18 cellular contexts compared by ENCODE assay signal in the genomic region with DNA sequence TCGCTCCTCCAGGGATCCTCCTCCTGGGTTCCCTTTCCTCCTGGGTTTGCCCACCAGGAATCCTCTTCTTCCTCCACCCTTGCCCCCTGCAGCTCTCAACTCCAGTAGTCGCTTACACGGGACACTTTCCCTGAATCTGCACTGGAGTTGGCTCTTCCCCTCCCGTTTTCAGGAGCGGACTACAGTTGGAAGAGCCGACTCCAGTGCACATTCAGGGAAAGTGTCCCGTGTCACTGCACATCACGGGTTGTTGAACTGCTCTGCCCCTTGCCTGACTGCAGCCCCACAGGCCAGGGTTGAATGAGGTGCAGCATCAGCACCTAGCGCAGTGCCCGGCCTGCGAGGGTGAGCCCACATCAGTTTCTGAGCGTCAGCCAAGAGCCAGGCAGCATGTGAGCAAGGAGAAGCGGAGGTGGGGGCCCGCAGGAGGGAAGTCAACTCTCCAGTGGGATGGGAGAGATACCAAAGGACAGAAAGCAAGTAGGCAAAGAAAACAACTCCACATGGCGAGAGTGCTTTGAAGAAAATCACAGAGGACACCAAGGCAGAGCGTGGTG. TPM values are rescaled to one million over a fixed set of nuclear protein-coding genes. Genes with fewer than 3 reads are reported as not detected.
DNase-seq lines count a peak whose midpoint lies in the region; ATAC-seq and TF ChIP-seq lines count a peak whose summit lies in the region.
"Had no signal": no experiment of that assay in that cellular context is flagged by ENCODE, and none has a peak within 500 bp of the region (broad histone marks: within the 10 kb centered on the region; RNA-seq: fewer than 3 reads in every experiment).

No MANE protein-coding gene starts in this region.

- no peak overlapping the region for H4K91ac ChIP-seq in neuronal stem cell (ENCODE audit: low read depth, low read length, poor library complexity)

- no peak overlapping the region for H3K23ac ChIP-seq in neuronal stem cell (ENCODE audit: low read depth, low read length, poor library complexity)

- H3K4me1 ChIP-seq in left ventricle myocardium inferior (peaks cover 43% of the 10 kb centered on the region), neuronal stem cell (ENCODE audit: control insufficient read depth in 2 of 2, insufficient read depth in 1 of 2, low read depth in 1 of 2, low read length in 2 of 2) (peaks cover 0 to 17% of the 10 kb centered on the region in 2 donors)

- no peaks in the 10 kb centered on the region for H3K27me3 ChIP-seq in left ventricle myocardium inferior (ENCODE audit: low read depth)
- H3K27me3 ChIP-seq in neuronal stem cell (ENCODE audit: control insufficient read depth in 3 of 3, insufficient read depth in 3 of 3, low read depth in 1 of 3, low read length in 3 of 3), result no peaks in the 10 kb centered on the region

- no peak overlapping the region for H3K4ac ChIP-seq in neuronal stem cell (ENCODE audit: low read length)

- H3K27ac ChIP-seq in left ventricle myocardium inferior (replicated peaks) (peak overlapping the region; percentile 2), cingulate gyrus (ENCODE audit: low read depth, low read length) (peak overlapping the region; percentile 25), neuronal stem cell (replicated peaks; ENCODE audit: low read length) (no peak overlapping the region)

- H2AK5ac ChIP-seq in neuronal stem cell (ENCODE audit: low read depth, low read length), result no peak overlapping the region

- H2AFZ ChIP-seq in neuronal stem cell (ENCODE audit: low read length), result peak overlapping the region; percentile 25

- no CpG with 5 or more reads among the region's 16 CpGs for WGBS in neuronal stem cell (ENCODE audit: extremely low coverage in 2 of 2, insufficient read length in 2 of 2, insufficient replicate concordance in 1 of 2), 2 donors

- no peak overlapping the region for H4K8ac ChIP-seq in neuronal stem cell (ENCODE audit: low read depth, low read length)

- TF ChIP-seq CTCF in left ventricle myocardium inferior (IDR thresholded peaks at IDR 0.05; ENCODE audit: borderline replicate concordance), result no peak

- peak overlapping the region; percentile 25 for H2BK15ac ChIP-seq in neuronal stem cell (ENCODE audit: low read length)

- H3K4me3 ChIP-seq in left ventricle myocardium inferior, result no peak overlapping the region
- no peak overlapping the region for H3K4me3 ChIP-seq in neuronal stem cell (ENCODE audit: low read length in 2 of 2)

- H3K9ac ChIP-seq in neuronal stem cell (ENCODE audit: low read depth, low read length, poor library complexity), result no peak overlapping the region

- DNase-seq in left ventricle myocardium inferior, result peak; percentile 34
- no peak for DNase-seq in left cardiac atrium
- no peak for DNase-seq in neuronal stem cell (ENCODE audit: low spot score)
- DNase-seq in NCI-H524 (lab: John Stamatoyannopoulos, UW), result no peak
- DNase-seq in NCI-H2171 treated with DMSO at 0.1 percent for 48 hours (lab: John Stamatoyannopoulos, UW), result no peak
- DNase-seq in NCI-H187 treated with DMSO at 0.1 percent for 48 hours (lab: John Stamatoyannopoulos, UW), result no peak
- no peak for DNase-seq in DMS79 treated with DMSO at 0.1 percent for 48 hours (lab: John Stamatoyannopoulos, UW)
- DNase-seq: Caco-2, HCEC 1CT, Kasumi-1, NCI-H1105 treated with DMSO at 0.1 percent for 48 hours, NCI-H1694 treated with DMSO at 0.1 percent for 48 hours, NCI-H345, NCI-H526 treated with DMSO at 0.1 percent for 48 hours, SIG-M5 had no signal

- no peak overlapping the region for H3K4me2 ChIP-seq in neuronal stem cell (ENCODE audit: insufficient read depth, low read length, poor library complexity, severe bottlenecking)

- peak overlapping the region; percentile 67 for H3K18ac ChIP-seq in neuronal stem cell (ENCODE audit: low read length)

- H3K79me1 ChIP-seq in neuronal stem cell (ENCODE audit: low read depth, low read length), result no peaks in the 10 kb centered on the region

- no peak overlapping the region for H2BK120ac ChIP-seq in neuronal stem cell (ENCODE audit: low read depth, low read length)

- no peak overlapping the region for H2BK12ac ChIP-seq in neuronal stem cell (ENCODE audit: low read length)

- H3K36me3 ChIP-seq in left ventricle myocardium inferior (peaks cover 35% of the 10 kb centered on the region), neuronal stem cell (replicated peaks in 1 of 2; ENCODE audit: control insufficient read depth in 2 of 2, insufficient read depth in 2 of 2, low read length in 2 of 2) (no peaks in the 10 kb centered on the region)

- no peak overlapping the region for H3K14ac ChIP-seq in neuronal stem cell (ENCODE audit: low read length)

- no peaks in the 10 kb centered on the region for H3K9me3 ChIP-seq in left ventricle myocardium inferior (replicated peaks)
- H3K9me3 ChIP-seq in neuronal stem cell (replicated peaks in 1 of 2; ENCODE audit: control insufficient read depth in 2 of 2, insufficient read depth in 1 of 2, low read depth in 1 of 2, low read length in 2 of 2), result no peaks in the 10 kb centered on the region
- H3K9me3 ChIP-seq: Caco-2 had no signal

- ATAC-seq in left cardiac atrium, result no peak

- H2BK5ac ChIP-seq in neuronal stem cell (ENCODE audit: low read length), result no peak overlapping the region

- intact Hi-C loops in left ventricle myocardium inferior (cut with micrococcal nuclease) (no loop called here), left cardiac atrium (cut with DNase I) (no loop called here)

RNA-seq across cellular contexts. Expression of a gene that starts 13.1 kb away (rescaled TPM):
- total RNA-seq in left ventricle myocardium inferior (34.8 TPM), left cardiac atrium (10 to 100 TPM; 27.3 to 35.9 TPM)
- polyA plus RNA-seq in neuronal stem cell (2013, experiment 1 of 2), result 1.3 TPM
- 1.1 TPM for polyA plus RNA-seq in neuronal stem cell (2013, experiment 2 of 2)

RNA-seq across cellular contexts. Expression of a gene that starts 20.3 kb away (rescaled TPM):
- total RNA-seq in left ventricle myocardium inferior (0.49 TPM), left cardiac atrium (under 1 TPM; 0.62 to 0.68 TPM)
- polyA plus RNA-seq in neuronal stem cell (2013, experiment 1 of 2), result not detected
- 0.07 TPM for polyA plus RNA-seq in neuronal stem cell (2013, experiment 2 of 2)
- total RNA-seq: HT1080 had no signal
- polyA plus RNA-seq: IgD-negative memory B cell had no signal

RNA-seq across cellular contexts. Expression of a gene that starts 27.5 kb away (rescaled TPM):
- total RNA-seq in left ventricle myocardium inferior (25.3 TPM), left cardiac atrium (10 to 100 TPM; 22.1 to 28.9 TPM)
- polyA plus RNA-seq in neuronal stem cell (2013, experiment 1 of 2), result 12.5 TPM
- polyA plus RNA-seq in neuronal stem cell (2013, experiment 2 of 2), result 12.3 TPM

RNA-seq across cellular contexts. Expression of a gene that starts 39.7 kb away (rescaled TPM):
- total RNA-seq in left ventricle myocardium inferior (24.2 TPM), left cardiac atrium (10 to 100 TPM; 22.7 to 22.8 TPM)
- polyA plus RNA-seq in neuronal stem cell (2013, experiment 1 of 2), result 49.8 TPM
- 50.8 TPM for polyA plus RNA-seq in neuronal stem cell (2013, experiment 2 of 2)
